In genomic region chr12:10385181-10385613, GRCh38 we compare ENCODE assay signal across 12 cellular contexts. TPM values are rescaled to one million over a fixed set of nuclear protein-coding genes. Genes with fewer than 3 reads are reported as not detected.
DNase-seq lines count a peak whose midpoint lies in the region; ATAC-seq, FAIRE-seq and TF ChIP-seq lines count a peak whose summit lies in the region.
"Had no signal": no experiment of that assay in that cellular context is flagged by ENCODE, and none has a peak within 500 bp of the region (broad histone marks: within the 10 kb centered on the region; RNA-seq: fewer than 3 reads in every experiment).

No MANE protein-coding gene starts in this region.

- H3K4me3 Mint-ChIP-seq in T-cell: peak overlapping the region; percentile 54 to 78 (median 69)

- intact Hi-C loops in right cardiac atrium (cut with DNase I): no loop called here

- WGBS in right cardiac atrium: 60% methylated on average over 2 of the region's 2 CpGs

- CTCF ChIA-PET in T-cell (lab: Charles Lee): interaction anchor here in 1 of 2 donors (1.4 kb wide), 1 partner anchor 149 kb away, joined by 3 read pairs; no protein-coding TSS in a partner anchor

- peak in 2 of 4 experiments; percentile 23 to 33 for ATAC-seq in T-cell (replicated peaks in 1 of 4)
- ATAC-seq in right cardiac atrium: no peak
- ATAC-seq in GM19455 (IDR thresholded peaks at IDR 0.05; ENCODE audit: unreplicated experiment): no peak

- H3K4me3 ChIP-seq in fibroblast of the aortic adventitia (ENCODE audit: low read depth, low read length) (no peak overlapping the region), skeletal muscle satellite cell (ENCODE audit: low read length) (no peak overlapping the region), right cardiac atrium (ENCODE audit: low read length) (no peak overlapping the region)
- H3K4me3 ChIP-seq: cardiac muscle cell had no signal

- no peak for TF ChIP-seq POLR2A in GM12891 (IDR thresholded peaks at IDR 0.05; ENCODE audit: low read depth, low read length)

- H3K4me1 Mint-ChIP-seq in T-cell: peaks cover 14 to 26% (median 17%) of the 10 kb centered on the region in 3 donors

- no peak overlapping the region for H3K9ac ChIP-seq in skeletal muscle satellite cell (ENCODE audit: low read depth, low read length)

- H3K27me3 Mint-ChIP-seq in T-cell: peaks cover 8 to 17% of the 10 kb centered on the region in 2 donors

- peaks cover 25% of the 10 kb centered on the region for H3K4me1 ChIP-seq in skeletal muscle satellite cell (ENCODE audit: control insufficient read depth, insufficient read depth, low read length)
- H3K4me1 ChIP-seq in right cardiac atrium (ENCODE audit: control insufficient read depth, insufficient read depth, low read length): no peaks in the 10 kb centered on the region

- peak; percentile 31 for FAIRE-seq in GM12891 (lab: Jason Lieb, UNC)

- peak overlapping the region; percentile 46 for H3K4me2 ChIP-seq in skeletal muscle satellite cell (ENCODE audit: low read length)

- DNase-seq in GM12891 (ENCODE audit: insufficient read length, low spot score): no peak
- no peak for DNase-seq in T-cell
- peak; percentile 64 for DNase-seq in fibroblast of the aortic adventitia (ENCODE audit: low read depth)
- no peak for DNase-seq in right cardiac atrium
- DNase-seq in substantia nigra (lab: John Stamatoyannopoulos, UW): no peak
- DNase-seq: head of caudate nucleus; stimulated activated naive CD4-positive, alpha-beta T cell treated with Interleukin-2 at 50 U/mL for 16 hours had no signal

- no peak for TF ChIP-seq CTCF in fibroblast of the aortic adventitia (IDR thresholded peaks at IDR 0.05; ENCODE audit: insufficient read depth, low read length)

- H3K9me3 ChIP-seq in skeletal muscle satellite cell (replicated peaks; ENCODE audit: low read length) (no peaks in the 10 kb centered on the region), right cardiac atrium (ENCODE audit: control insufficient read depth, low read length) (no peaks in the 10 kb centered on the region)

- H3K27ac ChIP-seq in right cardiac atrium (ENCODE audit: low read length) (no peak overlapping the region), substantia nigra (ENCODE audit: low read depth, low read length, poor library complexity, severe bottlenecking) (no peak overlapping the region)
- H3K27ac ChIP-seq: cardiac muscle cell, HL-60 had no signal

- POLR2A ChIA-PET in T-cell (lab: Charles Lee): no interaction called here

- peak overlapping the region; percentile 30 to 55 for H3K27ac Mint-ChIP-seq in T-cell

- no peaks in the 10 kb centered on the region for H3K27me3 ChIP-seq in skeletal muscle satellite cell (ENCODE audit: control insufficient read depth, insufficient read depth, low read length)
- H3K27me3 ChIP-seq in right cardiac atrium (ENCODE audit: control insufficient read depth, insufficient read depth): no peaks in the 10 kb centered on the region
- H3K27me3 ChIP-seq: cardiac muscle cell had no signal

- no peaks in the 10 kb centered on the region for H3K36me3 ChIP-seq in skeletal muscle satellite cell (ENCODE audit: insufficient read depth, low read length)
- H3K36me3 ChIP-seq: cardiac muscle cell had no signal

- H3K36me3 Mint-ChIP-seq in T-cell: peaks cover 16% of the 10 kb centered on the region

- no peaks in the 10 kb centered on the region for H3K9me3 Mint-ChIP-seq in T-cell

TF ChIP-seq in GM12891, 5 proteins besides CTCF, POLR2A, EP300 and RAD21:
- TF ChIP-seq TAF1 (IDR thresholded peaks at IDR 0.05; ENCODE audit: low read depth, low read length) (no peak), POLR2AphosphoS5 (IDR thresholded peaks at IDR 0.05; ENCODE audit: low read depth, low read length) (no peak), POU2F2 (IDR thresholded peaks at IDR 0.05; ENCODE audit: low read depth, low read length) (no peak), SPI1 (IDR thresholded peaks at IDR 0.05; ENCODE audit: low read depth, low read length) (no peak), PAX5 (IDR thresholded peaks at IDR 0.05; ENCODE audit: insufficient read depth, low read length, severe bottlenecking) (no peak)

RNA-seq across cellular contexts. Expression of gene KLRK1, which starts 4.6 kb away (rescaled TPM):
- polyA plus RNA-seq in GM12891 (2012; ENCODE audit: low read depth, missing spikeins): 0.40 TPM
- 100 to 1,000 TPM in 4 of 5 donors, 10 to 100 TPM in 1; 74.5 to 162 (median 141) TPM for total RNA-seq in T-cell
- not detected in 2 replicates for total RNA-seq in fibroblast of the aortic adventitia (ENCODE audit: low replicate concordance)
- total RNA-seq in skeletal muscle satellite cell (2012; rRNA removed): not detected in 2 replicates
- under 1 TPM; 0.39 to 0.97 (median 0.75) TPM for total RNA-seq in right cardiac atrium
- polyA plus RNA-seq in right cardiac atrium: 0.59 TPM
- total RNA-seq: cardiac muscle cell had no signal

RNA-seq across cellular contexts. Expression of gene KLRC4, which starts 24.4 kb away (rescaled TPM):
- polyA plus RNA-seq in GM12891 (2012; ENCODE audit: low read depth, missing spikeins): 0.10 TPM
- total RNA-seq in T-cell (10 to 100 TPM in 3 of 5 donors, 1 to 10 TPM in 2; 7.1 to 27.1 (median 17.3) TPM), fibroblast of the aortic adventitia (ENCODE audit: low replicate concordance) (not detected in 2 replicates), right cardiac atrium (not detected)
- not detected in 2 replicates for total RNA-seq in skeletal muscle satellite cell (2012; rRNA removed)
- not detected for polyA plus RNA-seq in right cardiac atrium
- total RNA-seq: cardiac muscle cell; T-helper 2 cell treated with Interferon-gamma antibody and Interleukin-4, amounts not matched to agents 100 ng/mL and 5 ng/mL, for 36 hours had no signal
- polyA plus RNA-seq: cardiac muscle cell had no signal

RNA-seq across cellular contexts. Expression of gene KLRC3, which starts 35.2 kb away (rescaled TPM):
- 0.31 TPM for polyA plus RNA-seq in GM12891 (2012; ENCODE audit: low read depth, missing spikeins)
- total RNA-seq in T-cell: 1 to 10 TPM; 1.3 to 9.9 (median 1.6) TPM
- not detected in 2 replicates for total RNA-seq in fibroblast of the aortic adventitia (ENCODE audit: low replicate concordance)
- total RNA-seq in skeletal muscle satellite cell (2012; rRNA removed): not detected in 2 replicates
- not detected for total RNA-seq in right cardiac atrium
- polyA plus RNA-seq in right cardiac atrium: not detected
- total RNA-seq: cardiac muscle cell; T-helper 2 cell treated with Interferon-gamma antibody and Interleukin-4, amounts not matched to agents 100 ng/mL and 5 ng/mL, for 36 hours had no signal

RNA-seq across cellular contexts. Expression of gene KLRC2, which starts 50.6 kb away (rescaled TPM):
- not detected for polyA plus RNA-seq in GM12891 (2012; ENCODE audit: low read depth, missing spikeins)
- total RNA-seq in T-cell (1 to 10 TPM in 4 of 5 donors, under 1 TPM in 1; 0.99 to 3.8 (median 1.9) TPM), fibroblast of the aortic adventitia (ENCODE audit: low replicate concordance) (not detected in 2 replicates), right cardiac atrium (not detected)
- total RNA-seq in skeletal muscle satellite cell (2012; rRNA removed): 0.51 TPM in 1 of 2 replicates, not detected in the other
- polyA plus RNA-seq in right cardiac atrium: 0.07 TPM
- total RNA-seq: cardiac muscle cell; T-helper 2 cell treated with Interferon-gamma antibody and Interleukin-4, amounts not matched to agents 100 ng/mL and 5 ng/mL, for 36 hours had no signal
- polyA plus RNA-seq: cardiac muscle cell had no signal

Comparison
In these comparisons a context has a peak if more than half of its experiments do, and no peak if none do; other contexts are left out.
1. RNA of gene KLRK1, which starts 4.6 kb away (total RNA-seq): 74.5 to 162 TPM in T-cell; 0.39 to 0.97 TPM in right cardiac atrium and not detected in fibroblast of the aortic adventitia; every median in the first group is over 10 times any median in the second.